1 cellular context compared by ENCODE assay signal in the genomic region with DNA sequence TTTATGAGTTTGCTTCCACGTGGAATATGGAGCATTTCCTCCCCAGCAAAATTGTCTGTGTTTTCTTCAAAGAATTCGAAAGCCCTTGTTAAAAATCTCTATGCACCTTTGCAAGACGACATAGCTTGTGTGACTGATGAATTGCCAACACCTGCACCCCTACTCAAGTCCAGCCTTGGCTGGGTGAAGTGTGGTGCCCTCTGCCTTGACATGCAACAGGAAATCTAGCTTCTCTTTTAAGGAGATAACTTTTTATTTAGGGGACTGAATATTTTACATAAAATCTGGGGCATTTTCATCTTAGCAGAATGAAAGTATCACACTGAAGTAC.
TF ChIP-seq lines count a peak whose summit lies in the region.

No MANE protein-coding gene starts in this region.

TF ChIP-seq in WTC11, 78 proteins besides CTCF, POLR2A, EP300 and RAD21 (continued from another document):
- TF ChIP-seq, protein P1, sequence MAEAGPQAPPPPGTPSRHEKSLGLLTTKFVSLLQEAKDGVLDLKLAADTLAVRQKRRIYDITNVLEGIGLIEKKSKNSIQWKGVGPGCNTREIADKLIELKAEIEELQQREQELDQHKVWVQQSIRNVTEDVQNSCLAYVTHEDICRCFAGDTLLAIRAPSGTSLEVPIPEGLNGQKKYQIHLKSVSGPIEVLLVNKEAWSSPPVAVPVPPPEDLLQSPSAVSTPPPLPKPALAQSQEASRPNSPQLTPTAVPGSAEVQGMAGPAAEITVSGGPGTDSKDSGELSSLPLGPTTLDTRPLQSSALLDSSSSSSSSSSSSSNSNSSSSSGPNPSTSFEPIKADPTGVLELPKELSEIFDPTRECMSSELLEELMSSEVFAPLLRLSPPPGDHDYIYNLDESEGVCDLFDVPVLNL (CRISPR knock-in tag; IDR thresholded peaks at IDR 0.05; ENCODE audit: borderline replicate concordance, low read depth): no peak
- TF ChIP-seq TEAD4 (CRISPR knock-in tag; IDR thresholded peaks at IDR 0.05) (no peak), ZNF317 (CRISPR knock-in tag; IDR thresholded peaks at IDR 0.05; ENCODE audit: borderline replicate concordance, low read depth) (no peak), MLX (CRISPR knock-in tag; IDR thresholded peaks at IDR 0.05) (no peak), ZNF219 (CRISPR knock-in tag; IDR thresholded peaks at IDR 0.05; ENCODE audit: borderline replicate concordance) (no peak), ZBTB21 (CRISPR knock-in tag; IDR thresholded peaks at IDR 0.05; ENCODE audit: borderline replicate concordance) (no peak), SMAD4 (CRISPR knock-in tag; IDR thresholded peaks at IDR 0.05) (no peak), CBFB (CRISPR knock-in tag; IDR thresholded peaks at IDR 0.05; ENCODE audit: low read depth) (no peak), TEAD1 (CRISPR knock-in tag; IDR thresholded peaks at IDR 0.05) (no peak)
- TF ChIP-seq, protein P2, sequence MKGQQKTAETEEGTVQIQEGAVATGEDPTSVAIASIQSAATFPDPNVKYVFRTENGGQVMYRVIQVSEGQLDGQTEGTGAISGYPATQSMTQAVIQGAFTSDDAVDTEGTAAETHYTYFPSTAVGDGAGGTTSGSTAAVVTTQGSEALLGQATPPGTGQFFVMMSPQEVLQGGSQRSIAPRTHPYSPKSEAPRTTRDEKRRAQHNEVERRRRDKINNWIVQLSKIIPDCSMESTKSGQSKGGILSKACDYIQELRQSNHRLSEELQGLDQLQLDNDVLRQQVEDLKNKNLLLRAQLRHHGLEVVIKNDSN (CRISPR knock-in tag; IDR thresholded peaks at IDR 0.05): no peak
